ENCODE assay signal across 8 cellular contexts in genomic region chr14:73887116-73887490, GRCh38. TPM values are rescaled to one million over a fixed set of nuclear protein-coding genes. Genes with fewer than 3 reads are reported as not detected.
DNase-seq lines count a peak whose midpoint lies in the region; ATAC-seq, FAIRE-seq and TF ChIP-seq lines count a peak whose summit lies in the region.

No MANE protein-coding gene starts in this region.

- ATAC-seq in GM21367 (IDR thresholded peaks at IDR 0.05; ENCODE audit: unreplicated experiment) = peak; percentile 8
- ATAC-seq in activated naive CD8-positive, alpha-beta T cell treated with anti-CD3 and anti-CD28 coated beads, Interleukin-2, amount 10 ng/mL, durations not matched to agents 7 days and 5 days (ENCODE audit: low read depth) = peak; percentile 25

- CTCF ChIA-PET in CD8-positive, alpha-beta memory T cell (lab: Charles Lee) = interaction anchor here (0.9 to 1.6 kb wide), 3 partner anchors 12 to 158 kb away, joined by 3 to 5 read pairs (median 4); no protein-coding TSS in a partner anchor

- WGBS in HUES64 = 1% methylated on average over 7 of the region's 13 CpGs
- no CpG with 5 or more reads among the region's 13 CpGs for WGBS in iPS DF 6.9 (ENCODE audit: insufficient coverage, insufficient read length)

- peak overlapping the region; percentile 86 for H3K4me3 ChIP-seq in CD8-positive, alpha-beta memory T cell (ENCODE audit: low read length)
- peak overlapping the region; percentile 91 for H3K4me3 ChIP-seq in HUES64 (ENCODE audit: low read length)
- H3K4me3 ChIP-seq in iPS DF 6.9 (ENCODE audit: low read length) = peak overlapping the region; percentile 75

- H3K36me3 Mint-ChIP-seq in CD8-positive, alpha-beta memory T cell = peaks cover 1 to 21% (median 3%) of the 10 kb centered on the region in 3 donors
- peaks cover 14% of the 10 kb centered on the region for H3K36me3 Mint-ChIP-seq in activated naive CD8-positive, alpha-beta T cell treated with anti-CD3 and anti-CD28 coated beads, Interleukin-2, amount 10 ng/mL, durations not matched to agents 7 days and 5 days

- FAIRE-seq in D721Med (lab: Jason Lieb, UNC) = no peak

- no peak for DNase-seq in CD8-positive, alpha-beta memory T cell
- no peak for DNase-seq in activated naive CD8-positive, alpha-beta T cell treated with anti-CD3 and anti-CD28 coated beads, Interleukin-2, amount 10 ng/mL, durations not matched to agents 7 days and 5 days
- DNase-seq in iPS DF 6.9 (ENCODE audit: low read depth, low spot score) (no peak), D721Med (ENCODE audit: insufficient read length, low spot score) (no peak), NCI-H2171 (lab: John Stamatoyannopoulos, UW) (no peak)
- peak; percentile 4 for DNase-seq in stimulated activated CD8-positive, alpha-beta memory T cell treated with anti-CD3 and anti-CD28 coated beads, Interleukin-7, amount 100 ng/mL, for 24 hours (ENCODE audit: low read depth)

- H3K27ac Mint-ChIP-seq in CD8-positive, alpha-beta memory T cell = peak overlapping the region; percentile 87 to 99 (median 98)
- peak overlapping the region; percentile 97 for H3K27ac Mint-ChIP-seq in activated naive CD8-positive, alpha-beta T cell treated with anti-CD3 and anti-CD28 coated beads, Interleukin-2, amount 10 ng/mL, durations not matched to agents 7 days and 5 days

- no peaks in the 10 kb centered on the region for H3K9me3 ChIP-seq in CD8-positive, alpha-beta memory T cell (ENCODE audit: low read length)
- H3K9me3 ChIP-seq in HUES64 (ENCODE audit: insufficient read depth, low read depth, low read length) (no peaks in the 10 kb centered on the region), iPS DF 6.9 (ENCODE audit: control insufficient read depth, insufficient read depth, low read length) (no peaks in the 10 kb centered on the region)

- H3K27me3 ChIP-seq in CD8-positive, alpha-beta memory T cell (ENCODE audit: insufficient read depth, low read length, poor library complexity, severe bottlenecking) = no peaks in the 10 kb centered on the region
- H3K27me3 ChIP-seq in HUES64 (ENCODE audit: insufficient read depth, low read length) (no peaks in the 10 kb centered on the region), iPS DF 6.9 (ENCODE audit: control insufficient read depth, insufficient read depth, low read length) (no peaks in the 10 kb centered on the region)

- H3K27ac ChIP-seq in CD8-positive, alpha-beta memory T cell (ENCODE audit: low read depth, low read length) = peak overlapping the region; percentile 92
- peak overlapping the region; percentile 90 for H3K27ac ChIP-seq in HUES64 (ENCODE audit: low read depth, low read length)
- H3K27ac ChIP-seq in iPS DF 6.9 (ENCODE audit: low read length) = no peak overlapping the region

- H3K9ac ChIP-seq in HUES64 (ENCODE audit: low read depth, low read length) = peak overlapping the region; percentile 78

- H3K4me3 Mint-ChIP-seq in CD8-positive, alpha-beta memory T cell = peak overlapping the region; percentile 91 to 99 (median 96)
- peak overlapping the region; percentile 96 for H3K4me3 Mint-ChIP-seq in activated naive CD8-positive, alpha-beta T cell treated with anti-CD3 and anti-CD28 coated beads, Interleukin-2, amount 10 ng/mL, durations not matched to agents 7 days and 5 days

- no peak for TF ChIP-seq CTCF in D721Med (IDR thresholded peaks at IDR 0.05; ENCODE audit: insufficient read depth, missing control alignments)

- peaks cover 3% of the 10 kb centered on the region for H3K36me3 ChIP-seq in CD8-positive, alpha-beta memory T cell (ENCODE audit: insufficient read depth, low read length)
- H3K36me3 ChIP-seq in HUES64 (ENCODE audit: insufficient read depth, low read length) (peaks cover 13% of the 10 kb centered on the region), iPS DF 6.9 (ENCODE audit: control insufficient read depth, insufficient read depth, low read length) (no peaks in the 10 kb centered on the region)

- POLR2A ChIA-PET in CD8-positive, alpha-beta memory T cell (lab: Charles Lee) = interaction anchor here (0.8 to 1.8 kb wide), 5 partner anchors 31 to 173 kb away, joined by 3 to 11 read pairs (median 5); partner anchors contain the start of gene PTGR2
- POLR2A ChIA-PET in activated naive CD8-positive, alpha-beta T cell treated with anti-CD3 and anti-CD28 coated beads, Interleukin-2, amount 10 ng/mL, durations not matched to agents 7 days and 5 days (lab: Charles Lee) = interaction anchor here (0.6 to 1.9 kb wide), 8 partner anchors 8 to 379 kb away, joined by 3 to 16 read pairs (median 5); partner anchors contain the start of gene ACOT2

- no peaks in the 10 kb centered on the region for H3K27me3 Mint-ChIP-seq in CD8-positive, alpha-beta memory T cell
- H3K27me3 Mint-ChIP-seq in activated naive CD8-positive, alpha-beta T cell treated with anti-CD3 and anti-CD28 coated beads, Interleukin-2, amount 10 ng/mL, durations not matched to agents 7 days and 5 days = no peaks in the 10 kb centered on the region

- H3K4me1 Mint-ChIP-seq in CD8-positive, alpha-beta memory T cell = peaks cover 44 to 66% (median 62%) of the 10 kb centered on the region in 3 donors
- H3K4me1 Mint-ChIP-seq in activated naive CD8-positive, alpha-beta T cell treated with anti-CD3 and anti-CD28 coated beads, Interleukin-2, amount 10 ng/mL, durations not matched to agents 7 days and 5 days = peaks cover 48% of the 10 kb centered on the region

- H3K4me1 ChIP-seq in CD8-positive, alpha-beta memory T cell (ENCODE audit: insufficient read depth, low read length) = peaks cover 30% of the 10 kb centered on the region
- peaks cover 9% of the 10 kb centered on the region; the same call in 1 of the 2 replicates for H3K4me1 ChIP-seq in HUES64 (ENCODE audit: insufficient read depth, low read length)
- no peaks in the 10 kb centered on the region for H3K4me1 ChIP-seq in iPS DF 6.9 (ENCODE audit: control insufficient read depth, insufficient read depth, low read length)

- no peaks in the 10 kb centered on the region for H3K9me3 Mint-ChIP-seq in CD8-positive, alpha-beta memory T cell
- H3K9me3 Mint-ChIP-seq in activated naive CD8-positive, alpha-beta T cell treated with anti-CD3 and anti-CD28 coated beads, Interleukin-2, amount 10 ng/mL, durations not matched to agents 7 days and 5 days = no peaks in the 10 kb centered on the region

RNA-seq across cellular contexts. Expression of gene ZNF410, which starts 0.4 kb away (rescaled TPM):
- 10 to 100 TPM; 65.2 to 72.4 TPM for total RNA-seq in CD8-positive, alpha-beta memory T cell
- polyA plus RNA-seq in CD8-positive, alpha-beta memory T cell = 76.4 TPM
- polyA plus RNA-seq in HUES64 (2013, experiment 1 of 2) = 23.0 TPM
- polyA plus RNA-seq in HUES64 (2013, experiment 2 of 2) = 24.0 TPM
- 10 to 100 TPM; 53.3 to 56.5 TPM for total RNA-seq in activated naive CD8-positive, alpha-beta T cell treated with anti-CD3 and anti-CD28 coated beads, Interleukin-2, amount 10 ng/mL, durations not matched to agents 7 days and 5 days

RNA-seq across cellular contexts. Expression of gene PTGR2, which starts 35.5 kb away (rescaled TPM):
- 1 to 10 TPM; 3.3 to 4.2 TPM for total RNA-seq in CD8-positive, alpha-beta memory T cell
- 3.0 TPM for polyA plus RNA-seq in CD8-positive, alpha-beta memory T cell
- 11.6 TPM for polyA plus RNA-seq in HUES64 (2013, experiment 1 of 2)
- 14.7 TPM for polyA plus RNA-seq in HUES64 (2013, experiment 2 of 2)
- 1 to 10 TPM; 3.4 to 3.6 TPM for total RNA-seq in activated naive CD8-positive, alpha-beta T cell treated with anti-CD3 and anti-CD28 coated beads, Interleukin-2, amount 10 ng/mL, durations not matched to agents 7 days and 5 days
